17 cellular contexts compared by ENCODE assay signal in genomic region chr12:105036937-105037649, GRCh38. TPM values are rescaled to one million over a fixed set of nuclear protein-coding genes. Genes with fewer than 3 reads are reported as not detected.
DNase-seq lines count a peak whose midpoint lies in the region; ATAC-seq lines count a peak whose summit lies in the region.
"Had no signal": no experiment of that assay in that cellular context is flagged by ENCODE, and none has a peak within 500 bp of the region (broad histone marks: within the 10 kb centered on the region; RNA-seq: fewer than 3 reads in every experiment).

No MANE protein-coding gene starts in this region.

- H3K4me1 ChIP-seq in trophoblast cell (ENCODE audit: control insufficient read depth in 1 of 2, insufficient read depth in 2 of 2, low read length in 2 of 2), result peaks cover 0 to 2% of the 10 kb centered on the region in 2 experiments

- no peaks in the 10 kb centered on the region for H3K36me3 ChIP-seq in trophoblast cell (ENCODE audit: control insufficient read depth in 1 of 2, insufficient read depth in 2 of 2, low read length in 2 of 2)
- H3K36me3 ChIP-seq: thyroid gland had no signal

- no peak overlapping the region for H3K9ac ChIP-seq in trophoblast cell (ENCODE audit: low read length)

- H4K8ac ChIP-seq in trophoblast cell (ENCODE audit: low read depth, low read length), result no peak overlapping the region

- peaks cover 44% of the 10 kb centered on the region for H3K4me1 Mint-ChIP-seq in activated naive CD8-positive, alpha-beta T cell (ENCODE audit: low read depth)
- H3K4me1 Mint-ChIP-seq: H9 had no signal

- H3K36me3 Mint-ChIP-seq in activated naive CD8-positive, alpha-beta T cell, result no peaks in the 10 kb centered on the region

- no CpG with 5 or more reads among the region's 3 CpGs for WGBS in trophoblast cell (ENCODE audit: extremely low coverage, insufficient coverage, insufficient read length)

- H3K79me1 ChIP-seq in trophoblast cell (ENCODE audit: low read length), result no peaks in the 10 kb centered on the region

- peak overlapping the region; percentile 89 for H2AK5ac ChIP-seq in trophoblast cell (ENCODE audit: low read length)

- no peak overlapping the region for H4K91ac ChIP-seq in trophoblast cell (ENCODE audit: low read depth, low read length)

- ATAC-seq in GM19455 (IDR thresholded peaks at IDR 0.05; ENCODE audit: unreplicated experiment) (no peak), GM19467 (IDR thresholded peaks at IDR 0.05; ENCODE audit: unreplicated experiment) (no peak)

- DNase-seq in NCI-H748 treated with DMSO at 0.1 percent for 48 hours (lab: John Stamatoyannopoulos, UW) (peak; percentile 8), NCI-H748 (lab: John Stamatoyannopoulos, UW; ENCODE audit: unreplicated experiment) (no peak), M059J (ENCODE audit: low read depth) (peak; percentile 45), trophoblast cell (no peak), NOMO-1 treated with dmso at 0.1 percent for 144 hours (lab: John Stamatoyannopoulos, UW; ENCODE audit: unreplicated experiment) (no peak)
- DNase-seq: caudate nucleus, H9, mesendoderm, NCI-H1105, NCI-H510A, occipital lobe, SIG-M5, thyroid gland had no signal

- H3K18ac ChIP-seq in trophoblast cell (ENCODE audit: low read length), result no peak overlapping the region

- H3K9me3 ChIP-seq in trophoblast cell (ENCODE audit: insufficient read depth, low read depth, low read length), result no peaks in the 10 kb centered on the region
- H3K9me3 ChIP-seq: thyroid gland had no signal

- H3K4me3 ChIP-seq in trophoblast cell (ENCODE audit: low read depth, low read length), result no peak overlapping the region
- H3K4me3 ChIP-seq: skin epidermis, thyroid gland had no signal

- H3K4me2 ChIP-seq in trophoblast cell (ENCODE audit: low read length), result no peak overlapping the region

- no peak overlapping the region for H3K14ac ChIP-seq in trophoblast cell (ENCODE audit: low read length)

- H2BK5ac ChIP-seq in trophoblast cell (ENCODE audit: low read depth, low read length, poor library complexity), result no peak overlapping the region

- no peak overlapping the region for H3K27ac ChIP-seq in trophoblast cell (ENCODE audit: low read depth, low read length)

- no peak overlapping the region for H3K23ac ChIP-seq in trophoblast cell (ENCODE audit: low read length)

- peak overlapping the region; percentile 71 for H2BK12ac ChIP-seq in trophoblast cell (ENCODE audit: low read length)

- H4K12ac ChIP-seq in trophoblast cell (ENCODE audit: low read depth, low read length), result no peak overlapping the region

- no peaks in the 10 kb centered on the region for H3K27me3 Mint-ChIP-seq in activated naive CD8-positive, alpha-beta T cell

- H2BK120ac ChIP-seq in trophoblast cell (ENCODE audit: insufficient read depth, low read length, poor library complexity), result no peak overlapping the region

- H3K27me3 ChIP-seq in trophoblast cell (ENCODE audit: insufficient read depth, low read length), result no peaks in the 10 kb centered on the region
- H3K27me3 ChIP-seq: thyroid gland had no signal

- H3K4ac ChIP-seq in trophoblast cell (ENCODE audit: low read depth, low read length), result no peak overlapping the region

- H2AFZ ChIP-seq in trophoblast cell (ENCODE audit: insufficient read depth, low read length, poor library complexity), result no peak overlapping the region

- peak overlapping the region; percentile 49 for H3K4me3 Mint-ChIP-seq in activated naive CD8-positive, alpha-beta T cell
- H3K4me3 Mint-ChIP-seq: H9 had no signal

- H3K27ac Mint-ChIP-seq in activated naive CD8-positive, alpha-beta T cell, result peak overlapping the region; percentile 90
- H3K27ac Mint-ChIP-seq: H9 had no signal

- no peaks in the 10 kb centered on the region for H3K79me2 ChIP-seq in trophoblast cell (ENCODE audit: control insufficient read depth, insufficient read depth, low read length, poor library complexity)

- H3K9me3 Mint-ChIP-seq in activated naive CD8-positive, alpha-beta T cell (ENCODE audit: low read depth), result no peaks in the 10 kb centered on the region
- H3K9me3 Mint-ChIP-seq: H9 had no signal

RNA-seq across cellular contexts. Expression of gene ALDH1L2, which starts 47.2 kb away (rescaled TPM):
- total RNA-seq in M059J (2014; rRNA removed; shearing (Covaris generic)), result 0.27 and 1.4 TPM in 2 replicates
- polyA plus RNA-seq in trophoblast cell (2013), result 1.00 and 1.2 TPM in 2 replicates

RNA-seq across cellular contexts. Expression of gene NOPCHAP1, which starts 51.0 kb away (rescaled TPM):
- total RNA-seq in M059J (2014; rRNA removed; shearing (Covaris generic)), result 6.4 and 11.6 TPM in 2 replicates
- polyA plus RNA-seq in trophoblast cell (2013), result 25.3 and 26.0 TPM in 2 replicates

Comparison
In these comparisons a context has a peak if more than half of its experiments do, and no peak if none do; other contexts are left out.
1. DNase-seq: peak in NCI-H748 treated with DMSO at 0.1 percent for 48 hours (single experiment) and M059J (single experiment); none in NCI-H748 (single experiment), trophoblast cell (0 of 2) and NOMO-1 treated with dmso at 0.1 percent for 144 hours (single experiment).